In genomic region chr9:21996438-21996837, GRCh38 we compare ENCODE assay signal across 10 cellular contexts. TPM values are rescaled to one million over a fixed set of nuclear protein-coding genes. Genes with fewer than 3 reads are reported as not detected.
DNase-seq lines count a peak whose midpoint lies in the region; ATAC-seq, FAIRE-seq and TF ChIP-seq lines count a peak whose summit lies in the region.
"Had no signal": no experiment of that assay in that cellular context is flagged by ENCODE, and none has a peak within 500 bp of the region (broad histone marks: within the 10 kb centered on the region; RNA-seq: fewer than 3 reads in every experiment).

No MANE protein-coding gene starts in this region.

- peaks cover 0 to 11% of the 10 kb centered on the region in 2 experiments for H4K20me1 ChIP-seq in H1 (replicated peaks in 1 of 2; ENCODE audit: control insufficient read depth in 1 of 2, insufficient read depth in 2 of 2, low read length in 2 of 2)

- WGBS in H1 (ENCODE audit: extremely low coverage in 1 of 2, insufficient coverage in 1 of 2, insufficient read length in 1 of 2, insufficient replicate concordance in 2 of 2, low coverage in 1 of 2, low lambda C conversion rate in 2 of 2, missing lambda C conversion rate in 1 of 2), 2 experiments: 3% methylated on average over 9 of the region's 9 CpGs; no CpG with 5 or more reads in 1 of the 2 experiments

- H2BK15ac ChIP-seq in H1 (ENCODE audit: low read length): no peak overlapping the region

- no peak overlapping the region for H3K14ac ChIP-seq in H1 (ENCODE audit: insufficient read length)

- no peak for ATAC-seq in gastrocnemius medialis
- no peak for ATAC-seq in GM19397 (IDR thresholded peaks at IDR 0.05; ENCODE audit: unreplicated experiment)

- no peak overlapping the region for H2BK20ac ChIP-seq in H1 (ENCODE audit: low read length)

- H3K4me3 ChIP-seq in H1 (ENCODE audit: extremely low read depth in 1 of 4, insufficient read depth in 2 of 4, low read depth in 3 of 4, low read length in 4 of 4): peak overlapping the region; percentile 47 to 80 (median 75); a peak in 6 of 8 replicates
- no peak overlapping the region for H3K4me3 ChIP-seq in colonic mucosa
- no peak overlapping the region for H3K4me3 ChIP-seq in gastrocnemius medialis

- no peak overlapping the region for H3K4ac ChIP-seq in H1 (replicated peaks; ENCODE audit: insufficient read length, low read depth, low read length)

- H3K79me2 ChIP-seq in H1 (ENCODE audit: control insufficient read depth in 1 of 2, insufficient read depth in 2 of 2, low read length in 2 of 2): no peaks in the 10 kb centered on the region

- H3K4me1 ChIP-seq in H1 (replicated peaks in 1 of 4; ENCODE audit: control insufficient read depth in 3 of 4, insufficient read depth in 4 of 4, low read length in 3 of 4) (peaks cover 4 to 26% (median 10%) of the 10 kb centered on the region in 4 experiments; a peak in 6 of 7 replicates), colonic mucosa (no peaks in the 10 kb centered on the region), gastrocnemius medialis (peaks cover 4 to 5% of the 10 kb centered on the region in 2 donors)

- TF ChIP-seq RAD21 in H1 (IDR thresholded peaks at IDR 0.05 in 1 of 2, conservative IDR thresholded peaks at IDR 0.05 in 1 of 2; ENCODE audit: low read depth in 2 of 2, low read length in 2 of 2): no peak

- POLR2A ChIA-PET in H1 (lab: Charles Lee; ENCODE audit: partially characterized antibody): no interaction called here

- no peak overlapping the region for H4K8ac ChIP-seq in H1 (ENCODE audit: extremely low read depth, insufficient read depth, low read length)

- H3K4me2 ChIP-seq in H1 (ENCODE audit: insufficient read depth in 1 of 2, low read depth in 2 of 2, low read length in 2 of 2): peak overlapping the region; percentile 86 to 95

- no peaks in the 10 kb centered on the region for H3K36me3 ChIP-seq in H1 (ENCODE audit: control insufficient read depth in 2 of 4, insufficient read depth in 4 of 4, low read length in 3 of 4)
- H3K36me3 ChIP-seq in colonic mucosa: no peaks in the 10 kb centered on the region
- H3K36me3 ChIP-seq in gastrocnemius medialis: no peaks in the 10 kb centered on the region
- H3K36me3 ChIP-seq: suprapubic skin had no signal

- no peak overlapping the region for H3K56ac ChIP-seq in H1 (replicated peaks; ENCODE audit: insufficient read length, low read depth, low read length)

- H3K9ac ChIP-seq in H1 (replicated peaks in 1 of 4; ENCODE audit: extremely low read depth in 1 of 4, low read depth in 3 of 4, low read length in 3 of 4): no peak overlapping the region
- peak overlapping the region in 1 of 2 donors; percentile 89 for H3K9ac ChIP-seq in colonic mucosa (ENCODE audit: low read depth in 2 of 2, low read length in 2 of 2)

- TF ChIP-seq CTCF in 22Rv1 (IDR thresholded peaks at IDR 0.05) (no peak), H1 (IDR thresholded peaks at IDR 0.05; ENCODE audit: control extremely low read depth in 1 of 3, insufficient read depth in 1 of 3, low read depth in 1 of 3, low read length in 3 of 3) (no peak), colonic mucosa (IDR thresholded peaks at IDR 0.05) (no peak), gastrocnemius medialis (IDR thresholded peaks at IDR 0.05 in 4 of 5, conservative IDR thresholded peaks at IDR 0.05 in 1 of 5) (no peak)

- no peaks in the 10 kb centered on the region for H3K79me1 ChIP-seq in H1 (ENCODE audit: low read depth, low read length)

- peaks cover 25% of the 10 kb centered on the region for H3K23me2 ChIP-seq in H1 (ENCODE audit: low read depth, low read length)

- no peak overlapping the region for H2AFZ ChIP-seq in H1 (ENCODE audit: low read length)

- H3K27me3 ChIP-seq in H1 (replicated peaks in 1 of 4; ENCODE audit: control insufficient read depth in 3 of 4, extremely low read depth in 1 of 4, insufficient read depth in 3 of 4, low read length in 3 of 4) (peaks cover 18 to 60% (median 46%) of the 10 kb centered on the region in 4 experiments), colonic mucosa (no peaks in the 10 kb centered on the region), gastrocnemius medialis (peaks cover 4 to 19% (median 18%) of the 10 kb centered on the region in 3 donors)

- no peak for TF ChIP-seq POLR2A in H1 (IDR thresholded peaks at IDR 0.05; ENCODE audit: control extremely low read depth in 1 of 2, low read depth in 2 of 2, low read length in 2 of 2)
- no peak for TF ChIP-seq POLR2A in gastrocnemius medialis (IDR thresholded peaks at IDR 0.05)

- H3K9me3 ChIP-seq in H1 (ENCODE audit: insufficient read depth in 2 of 2, low read depth in 1 of 2, low read length in 1 of 2): no peaks in the 10 kb centered on the region
- no peaks in the 10 kb centered on the region for H3K9me3 ChIP-seq in colonic mucosa
- H3K9me3 ChIP-seq in gastrocnemius medialis: no peaks in the 10 kb centered on the region
- H3K9me3 ChIP-seq: suprapubic skin had no signal

- H2BK120ac ChIP-seq in H1 (replicated peaks; ENCODE audit: low read depth, low read length): no peak overlapping the region

- no peak overlapping the region; the same call in 1 of the 2 replicates for H2AK5ac ChIP-seq in H1 (ENCODE audit: low read depth, low read length)

- CTCF ChIA-PET in H1 (lab: Charles Lee; ENCODE audit: partially characterized antibody): interaction anchor here (0.6 to 3.3 kb wide), 5 partner anchors 10 to 210 kb away, joined by 3 to 39 read pairs (median 4); partner anchors contain the start of gene CDKN2B

- no peak overlapping the region for H3K18ac ChIP-seq in H1 (ENCODE audit: extremely low read depth, low read length)

- DNase-seq in ELF-1 (ENCODE audit: low read depth, low spot score) (peak; percentile 52), NCI-H82 treated with DMSO at 0.1 percent for 48 hours (lab: John Stamatoyannopoulos, UW; ENCODE audit: unreplicated experiment) (peak; percentile 17), H1 (ENCODE audit: low read depth in 1 of 2, low spot score in 2 of 2) (no peak), colonic mucosa (no peak), gastrocnemius medialis (no peak), NOMO-1 (lab: John Stamatoyannopoulos, UW; ENCODE audit: unreplicated experiment in 2 of 2) (no peak)
- DNase-seq: activated CD4-positive, alpha-beta T cell treated with anti-CD3 and anti-CD28 coated beads, Interleukin-2, amount 50 U/mL, for 4 hours had no signal

- in situ Hi-C loops in gastrocnemius medialis (cut with MboI; ENCODE audit: low sequenced_read_pairs in 4 of 4): loop anchor here in 2 of 4 donors (25.0 kb wide), 1 partner anchor 659 kb away; the partner anchor contains the start of gene KLHL9 (in 2 of the 2)

- peak overlapping the region; percentile 65; the same call in 1 of the 2 replicates for H2BK12ac ChIP-seq in H1 (ENCODE audit: low read depth, low read length)

- no peak overlapping the region for H2BK5ac ChIP-seq in H1 (ENCODE audit: low read depth, low read length)

- no peak overlapping the region for H4K91ac ChIP-seq in H1 (replicated peaks; ENCODE audit: insufficient read length, low read length)

- no peak for FAIRE-seq in H1 (lab: Jason Lieb, UNC)

- H3K27ac ChIP-seq in 22Rv1 (peak overlapping the region; percentile 92; the same call in 1 of the 2 replicates), H1 (ENCODE audit: low read depth, low read length) (no peak overlapping the region), colonic mucosa (no peak overlapping the region), gastrocnemius medialis (no peak overlapping the region)
- H3K27ac ChIP-seq: suprapubic skin had no signal

- intact Hi-C loops in colonic mucosa (cut with DNase I): no loop called here
- intact Hi-C loops in gastrocnemius medialis (cut with DNase I; ENCODE audit: low total_unique reads): no loop called here

- no peak overlapping the region for H4K5ac ChIP-seq in H1 (ENCODE audit: insufficient read length, low read depth, low read length)

- no peak overlapping the region for H3K23ac ChIP-seq in H1 (ENCODE audit: insufficient read length)

- TF ChIP-seq EP300 in H1 (IDR thresholded peaks at IDR 0.05; ENCODE audit: borderline replicate concordance in 1 of 2, low read depth in 2 of 2, low read length in 2 of 2): no peak

TF ChIP-seq in H1, 55 proteins besides CTCF, POLR2A, EP300 and RAD21 (continues in another document):
- no peak for TF ChIP-seq CBX5 (IDR thresholded peaks at IDR 0.05; ENCODE audit: low read depth, low read length)

RNA-seq across cellular contexts. Expression of gene CDKN2B-AS1, which starts 1.8 kb away (rescaled TPM):
- not detected in 2 replicates for total RNA-seq in H1 (2021; fragmentation: NEBNext Ultra II Directional; extraction: Animal tissue kit (Norgen Biotek cat#: 25700))
- polyA plus RNA-seq in H1 (2011; rRNA removed): not detected in 2 replicates
- not detected for polyA plus RNA-seq in H1 (2011; cell fraction: cytosol; rRNA removed)
- not detected for polyA plus RNA-seq in H1 (2011; cell fraction: nucleus; rRNA removed)
- not detected in 4 replicates for polyA plus RNA-seq in H1 (2012, experiment 1 of 2)
- polyA plus RNA-seq in H1 (2012, experiment 2 of 2): not detected
- polyA plus RNA-seq in H1 (2013, experiment 1 of 2): not detected
- polyA plus RNA-seq in H1 (2013, experiment 2 of 2): not detected
- polyA minus RNA-seq in H1 (2011; rRNA and poly(A)+ RNA removed): not detected in 2 replicates
- polyA minus RNA-seq in H1 (2011; cell fraction: cytosol; rRNA and poly(A)+ RNA removed): not detected
- polyA minus RNA-seq in H1 (2011; cell fraction: nucleus; rRNA and poly(A)+ RNA removed): not detected
- total RNA-seq in colonic mucosa: 10 to 100 TPM; 39.7 to 73.7 TPM
- total RNA-seq in gastrocnemius medialis: under 1 TPM in 1 of 4 donors, not detected in 3; 0.46 TPM

RNA-seq across cellular contexts. Expression of gene CDKN2A, which starts 2.2 kb away (rescaled TPM):
- 0.69 and 0.73 TPM in 2 replicates for total RNA-seq in H1 (2021; fragmentation: NEBNext Ultra II Directional; extraction: Animal tissue kit (Norgen Biotek cat#: 25700))
- polyA plus RNA-seq in H1 (2011; rRNA removed): 0.51 and 0.91 TPM in 2 replicates
- polyA plus RNA-seq in H1 (2011; cell fraction: cytosol; rRNA removed): 0.52 TPM
- 0.50 TPM for polyA plus RNA-seq in H1 (2011; cell fraction: nucleus; rRNA removed)
- polyA plus RNA-seq in H1 (2012, experiment 1 of 2): 0.21 to 0.46 TPM (median 0.37 TPM) in 3 of 4 replicates, not detected in the other
- polyA plus RNA-seq in H1 (2012, experiment 2 of 2): 0.56 TPM
- polyA plus RNA-seq in H1 (2013, experiment 1 of 2): 0.85 TPM
- 0.77 TPM for polyA plus RNA-seq in H1 (2013, experiment 2 of 2)
- not detected in 2 replicates for polyA minus RNA-seq in H1 (2011; rRNA and poly(A)+ RNA removed)
- 1.1 TPM for polyA minus RNA-seq in H1 (2011; cell fraction: cytosol; rRNA and poly(A)+ RNA removed)
- 3.7 TPM for polyA minus RNA-seq in H1 (2011; cell fraction: nucleus; rRNA and poly(A)+ RNA removed)
- 1 to 10 TPM; 1.3 to 2.9 TPM for total RNA-seq in colonic mucosa
- total RNA-seq in gastrocnemius medialis: under 1 TPM in 2 of 4 donors, not detected in 2; 0.65 to 1.00 TPM

RNA-seq across cellular contexts. Expression of gene CDKN2B, which starts 12.7 kb away (rescaled TPM):
- 0.31 and 0.88 TPM in 2 replicates for total RNA-seq in H1 (2021; fragmentation: NEBNext Ultra II Directional; extraction: Animal tissue kit (Norgen Biotek cat#: 25700))
- 0.11 and 0.20 TPM in 2 replicates for polyA plus RNA-seq in H1 (2011; rRNA removed)
- 0.06 TPM for polyA plus RNA-seq in H1 (2011; cell fraction: cytosol; rRNA removed)
- 0.07 TPM for polyA plus RNA-seq in H1 (2011; cell fraction: nucleus; rRNA removed)
- 0.10 to 0.80 TPM (median 0.17 TPM) in 4 replicates for polyA plus RNA-seq in H1 (2012, experiment 1 of 2)
- not detected for polyA plus RNA-seq in H1 (2012, experiment 2 of 2)
- 0.10 TPM for polyA plus RNA-seq in H1 (2013, experiment 1 of 2)
- 0.15 TPM for polyA plus RNA-seq in H1 (2013, experiment 2 of 2)
- polyA minus RNA-seq in H1 (2011; rRNA and poly(A)+ RNA removed): not detected in 2 replicates
- not detected for polyA minus RNA-seq in H1 (2011; cell fraction: cytosol; rRNA and poly(A)+ RNA removed)
- polyA minus RNA-seq in H1 (2011; cell fraction: nucleus; rRNA and poly(A)+ RNA removed): 2.1 TPM
- total RNA-seq in colonic mucosa (10 to 100 TPM; 57.0 to 76.6 TPM), gastrocnemius medialis (10 to 100 TPM in 3 of 4 donors, 1 to 10 TPM in 1; 4.5 to 25.1 (median 15.6) TPM)

Comparison
In these comparisons a context has a peak if more than half of its experiments do, and no peak if none do; other contexts are left out.
1. DNase-seq: peak in ELF-1 (single experiment) and NCI-H82 treated with DMSO at 0.1 percent for 48 hours (single experiment); none in H1 (0 of 2), colonic mucosa (single experiment), gastrocnemius medialis (0 of 2) and NOMO-1 (0 of 2).
2. H3K4me3 ChIP-seq: peak in H1 (4 of 4); none in colonic mucosa (single experiment) and gastrocnemius medialis (0 of 4).
3. RNA of gene CDKN2B-AS1, which starts 1.8 kb away (total RNA-seq): 39.7 to 73.7 TPM in colonic mucosa; not detected in H1 and 0.46 TPM in gastrocnemius medialis; every median in the first group is over 10 times any median in the second.